ENCODE assay signal across 2 cellular contexts in the genomic region with DNA sequence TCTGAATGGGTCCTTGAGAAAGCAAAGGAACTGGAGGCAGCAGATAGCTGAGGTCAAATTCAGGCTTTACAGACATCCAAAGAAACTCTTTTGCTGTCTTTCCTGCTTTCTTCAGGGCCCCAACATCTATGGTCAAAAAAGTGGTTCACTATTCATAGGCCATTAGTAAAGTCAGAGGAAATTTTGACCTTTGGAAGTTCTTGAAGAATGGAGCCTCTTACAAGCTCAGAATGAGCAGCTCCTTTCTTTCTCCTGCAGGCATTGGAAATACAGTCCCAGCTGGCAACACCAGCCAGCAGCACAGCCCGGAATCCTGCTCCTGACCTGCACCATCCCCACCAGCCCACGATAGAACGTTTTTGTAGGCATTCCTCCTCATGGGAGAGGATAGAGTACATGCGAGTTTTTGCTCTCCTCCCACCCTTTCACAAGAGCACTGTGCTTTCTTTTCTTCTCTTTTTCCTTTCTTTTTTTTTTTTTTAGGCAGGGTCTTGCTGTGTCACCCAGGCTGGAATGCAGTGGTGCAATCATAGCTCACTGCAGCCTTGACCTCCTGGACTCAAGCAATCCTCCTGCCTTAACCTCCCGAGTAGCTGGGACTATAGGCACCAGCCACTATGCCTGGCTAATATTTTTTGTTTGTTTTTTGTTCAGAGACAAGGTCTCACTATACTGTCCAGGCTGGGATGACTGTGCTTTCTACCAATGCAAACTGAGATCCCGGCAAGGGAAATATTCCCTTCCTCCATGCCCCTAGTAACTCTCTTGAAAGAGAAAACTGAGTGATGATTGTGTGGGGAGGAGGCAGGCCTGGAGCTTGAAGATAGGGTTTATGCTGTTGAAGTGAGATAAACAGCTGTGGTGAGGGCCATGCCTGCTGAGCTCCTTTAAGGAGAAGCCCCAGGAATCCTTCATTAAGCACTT.
TF ChIP-seq lines count a peak whose summit lies in the region.

No MANE protein-coding gene starts in this region.

TF ChIP-seq in K562, 482 proteins besides CTCF, POLR2A, EP300 and RAD21 (continued from another document and continues in another):
- peak; percentile 19 to 79; a peak in 3 of 4 replicates for TF ChIP-seq MLLT1 (IDR thresholded peaks at IDR 0.05)
- TF ChIP-seq TAF15 (IDR thresholded peaks at IDR 0.05; ENCODE audit: low read depth, low read length) = no peak
- no peak for TF ChIP-seq ZNF583 (CRISPR knock-in tag; IDR thresholded peaks at IDR 0.05)
- no peak for TF ChIP-seq ZNF212 (CRISPR knock-in tag; IDR thresholded peaks at IDR 0.05)
- TF ChIP-seq, protein P1, sequence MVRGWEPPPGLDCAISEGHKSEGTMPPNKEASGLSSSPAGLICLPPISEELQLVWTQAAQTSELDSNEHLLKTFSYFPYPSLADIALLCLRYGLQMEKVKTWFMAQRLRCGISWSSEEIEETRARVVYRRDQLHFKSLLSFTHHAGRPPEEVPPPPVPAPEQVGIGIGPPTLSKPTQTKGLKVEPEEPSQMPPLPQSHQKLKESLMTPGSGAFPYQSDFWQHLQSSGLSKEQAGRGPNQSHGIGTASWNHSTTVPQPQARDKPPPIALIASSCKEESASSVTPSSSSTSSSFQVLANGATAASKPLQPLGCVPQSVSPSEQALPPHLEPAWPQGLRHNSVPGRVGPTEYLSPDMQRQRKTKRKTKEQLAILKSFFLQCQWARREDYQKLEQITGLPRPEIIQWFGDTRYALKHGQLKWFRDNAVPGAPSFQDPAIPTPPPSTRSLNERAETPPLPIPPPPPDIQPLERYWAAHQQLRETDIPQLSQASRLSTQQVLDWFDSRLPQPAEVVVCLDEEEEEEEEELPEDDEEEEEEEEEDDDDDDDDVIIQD (CRISPR knock-in tag; IDR thresholded peaks at IDR 0.05) = no peak
- TF ChIP-seq, protein P2, sequence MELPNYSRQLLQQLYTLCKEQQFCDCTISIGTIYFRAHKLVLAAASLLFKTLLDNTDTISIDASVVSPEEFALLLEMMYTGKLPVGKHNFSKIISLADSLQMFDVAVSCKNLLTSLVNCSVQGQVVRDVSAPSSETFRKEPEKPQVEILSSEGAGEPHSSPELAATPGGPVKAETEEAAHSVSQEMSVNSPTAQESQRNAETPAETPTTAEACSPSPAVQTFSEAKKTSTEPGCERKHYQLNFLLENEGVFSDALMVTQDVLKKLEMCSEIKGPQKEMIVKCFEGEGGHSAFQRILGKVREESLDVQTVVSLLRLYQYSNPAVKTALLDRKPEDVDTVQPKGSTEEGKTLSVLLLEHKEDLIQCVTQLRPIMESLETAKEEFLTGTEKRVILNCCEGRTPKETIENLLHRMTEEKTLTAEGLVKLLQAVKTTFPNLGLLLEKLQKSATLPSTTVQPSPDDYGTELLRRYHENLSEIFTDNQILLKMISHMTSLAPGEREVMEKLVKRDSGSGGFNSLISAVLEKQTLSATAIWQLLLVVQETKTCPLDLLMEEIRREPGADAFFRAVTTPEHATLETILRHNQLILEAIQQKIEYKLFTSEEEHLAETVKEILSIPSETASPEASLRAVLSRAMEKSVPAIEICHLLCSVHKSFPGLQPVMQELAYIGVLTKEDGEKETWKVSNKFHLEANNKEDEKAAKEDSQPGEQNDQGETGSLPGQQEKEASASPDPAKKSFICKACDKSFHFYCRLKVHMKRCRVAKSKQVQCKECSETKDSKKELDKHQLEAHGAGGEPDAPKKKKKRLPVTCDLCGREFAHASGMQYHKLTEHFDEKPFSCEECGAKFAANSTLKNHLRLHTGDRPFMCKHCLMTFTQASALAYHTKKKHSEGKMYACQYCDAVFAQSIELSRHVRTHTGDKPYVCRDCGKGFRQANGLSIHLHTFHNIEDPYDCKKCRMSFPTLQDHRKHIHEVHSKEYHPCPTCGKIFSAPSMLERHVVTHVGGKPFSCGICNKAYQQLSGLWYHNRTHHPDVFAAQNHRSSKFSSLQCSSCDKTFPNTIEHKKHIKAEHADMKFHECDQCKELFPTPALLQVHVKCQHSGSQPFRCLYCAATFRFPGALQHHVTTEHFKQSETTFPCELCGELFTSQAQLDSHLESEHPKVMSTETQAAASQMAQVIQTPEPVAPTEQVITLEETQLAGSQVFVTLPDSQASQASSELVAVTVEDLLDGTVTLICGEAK (IDR thresholded peaks at IDR 0.05) = peak; percentile 49
- TF ChIP-seq, protein P2 (CRISPR knock-in tag; IDR thresholded peaks at IDR 0.05) = no peak

TF ChIP-seq in HepG2, 621 proteins besides CTCF, POLR2A, EP300 and RAD21 (continued from another document and continues in another):
- TF ChIP-seq FOXK1 (CRISPR knock-in tag; IDR thresholded peaks at IDR 0.05; ENCODE audit: borderline replicate concordance, low read depth) = no peak
- TF ChIP-seq MIXL1 (CRISPR knock-in tag; IDR thresholded peaks at IDR 0.05) = no peak
- TF ChIP-seq CHCHD3 (CRISPR knock-in tag; IDR thresholded peaks at IDR 0.05) = no peak
- peak; percentile 12; the same call in 1 of the 2 replicates for TF ChIP-seq ZNF205 (CRISPR knock-in tag; IDR thresholded peaks at IDR 0.05)
- no peak for TF ChIP-seq SOX6 (IDR thresholded peaks at IDR 0.05)
- TF ChIP-seq SOX6 (CRISPR knock-in tag; IDR thresholded peaks at IDR 0.05) = peak; percentile 76
- no peak for TF ChIP-seq JUND (CRISPR knock-in tag; IDR thresholded peaks at IDR 0.05)
- no peak for TF ChIP-seq RFX5 (IDR thresholded peaks at IDR 0.05; ENCODE audit: low read depth, low read length)
- TF ChIP-seq, protein P3, sequence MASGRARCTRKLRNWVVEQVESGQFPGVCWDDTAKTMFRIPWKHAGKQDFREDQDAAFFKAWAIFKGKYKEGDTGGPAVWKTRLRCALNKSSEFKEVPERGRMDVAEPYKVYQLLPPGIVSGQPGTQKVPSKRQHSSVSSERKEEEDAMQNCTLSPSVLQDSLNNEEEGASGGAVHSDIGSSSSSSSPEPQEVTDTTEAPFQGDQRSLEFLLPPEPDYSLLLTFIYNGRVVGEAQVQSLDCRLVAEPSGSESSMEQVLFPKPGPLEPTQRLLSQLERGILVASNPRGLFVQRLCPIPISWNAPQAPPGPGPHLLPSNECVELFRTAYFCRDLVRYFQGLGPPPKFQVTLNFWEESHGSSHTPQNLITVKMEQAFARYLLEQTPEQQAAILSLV (CRISPR knock-in tag; IDR thresholded peaks at IDR 0.05; ENCODE audit: borderline replicate concordance) = no peak
- TF ChIP-seq, protein P4, sequence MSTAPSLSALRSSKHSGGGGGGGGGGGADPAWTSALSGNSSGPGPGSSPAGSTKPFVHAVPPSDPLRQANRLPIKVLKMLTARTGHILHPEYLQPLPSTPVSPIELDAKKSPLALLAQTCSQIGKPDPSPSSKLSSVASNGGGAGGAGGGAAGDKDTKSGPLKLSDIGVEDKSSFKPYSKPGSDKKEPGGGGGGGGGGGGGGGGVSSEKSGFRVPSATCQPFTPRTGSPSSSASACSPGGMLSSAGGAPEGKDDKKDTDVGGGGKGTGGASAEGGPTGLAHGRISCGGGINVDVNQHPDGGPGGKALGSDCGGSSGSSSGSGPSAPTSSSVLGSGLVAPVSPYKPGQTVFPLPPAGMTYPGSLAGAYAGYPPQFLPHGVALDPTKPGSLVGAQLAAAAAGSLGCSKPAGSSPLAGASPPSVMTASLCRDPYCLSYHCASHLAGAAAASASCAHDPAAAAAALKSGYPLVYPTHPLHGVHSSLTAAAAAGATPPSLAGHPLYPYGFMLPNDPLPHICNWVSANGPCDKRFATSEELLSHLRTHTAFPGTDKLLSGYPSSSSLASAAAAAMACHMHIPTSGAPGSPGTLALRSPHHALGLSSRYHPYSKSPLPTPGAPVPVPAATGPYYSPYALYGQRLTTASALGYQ (CRISPR knock-in tag; IDR thresholded peaks at IDR 0.05) = no peak
- no peak for TF ChIP-seq RFXANK (CRISPR knock-in tag; IDR thresholded peaks at IDR 0.05)
- TF ChIP-seq AHR (CRISPR knock-in tag; IDR thresholded peaks at IDR 0.05) = no peak
- TF ChIP-seq TIGD3 (CRISPR knock-in tag; IDR thresholded peaks at IDR 0.05; ENCODE audit: borderline replicate concordance) = no peak
- TF ChIP-seq, protein P5, sequence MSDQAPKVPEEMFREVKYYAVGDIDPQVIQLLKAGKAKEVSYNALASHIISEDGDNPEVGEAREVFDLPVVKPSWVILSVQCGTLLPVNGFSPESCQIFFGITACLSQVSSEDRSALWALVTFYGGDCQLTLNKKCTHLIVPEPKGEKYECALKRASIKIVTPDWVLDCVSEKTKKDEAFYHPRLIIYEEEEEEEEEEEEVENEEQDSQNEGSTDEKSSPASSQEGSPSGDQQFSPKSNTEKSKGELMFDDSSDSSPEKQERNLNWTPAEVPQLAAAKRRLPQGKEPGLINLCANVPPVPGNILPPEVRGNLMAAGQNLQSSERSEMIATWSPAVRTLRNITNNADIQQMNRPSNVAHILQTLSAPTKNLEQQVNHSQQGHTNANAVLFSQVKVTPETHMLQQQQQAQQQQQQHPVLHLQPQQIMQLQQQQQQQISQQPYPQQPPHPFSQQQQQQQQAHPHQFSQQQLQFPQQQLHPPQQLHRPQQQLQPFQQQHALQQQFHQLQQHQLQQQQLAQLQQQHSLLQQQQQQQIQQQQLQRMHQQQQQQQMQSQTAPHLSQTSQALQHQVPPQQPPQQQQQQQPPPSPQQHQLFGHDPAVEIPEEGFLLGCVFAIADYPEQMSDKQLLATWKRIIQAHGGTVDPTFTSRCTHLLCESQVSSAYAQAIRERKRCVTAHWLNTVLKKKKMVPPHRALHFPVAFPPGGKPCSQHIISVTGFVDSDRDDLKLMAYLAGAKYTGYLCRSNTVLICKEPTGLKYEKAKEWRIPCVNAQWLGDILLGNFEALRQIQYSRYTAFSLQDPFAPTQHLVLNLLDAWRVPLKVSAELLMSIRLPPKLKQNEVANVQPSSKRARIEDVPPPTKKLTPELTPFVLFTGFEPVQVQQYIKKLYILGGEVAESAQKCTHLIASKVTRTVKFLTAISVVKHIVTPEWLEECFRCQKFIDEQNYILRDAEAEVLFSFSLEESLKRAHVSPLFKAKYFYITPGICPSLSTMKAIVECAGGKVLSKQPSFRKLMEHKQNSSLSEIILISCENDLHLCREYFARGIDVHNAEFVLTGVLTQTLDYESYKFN (CRISPR knock-in tag; conservative IDR thresholded peaks at IDR 0.05) = peak; percentile 66
- peak; percentile 80 for TF ChIP-seq SALL1 (CRISPR knock-in tag; IDR thresholded peaks at IDR 0.05)
- TF ChIP-seq ZNF790 (CRISPR knock-in tag; IDR thresholded peaks at IDR 0.05; ENCODE audit: borderline replicate concordance) = no peak
- no peak for TF ChIP-seq SIX4 (CRISPR knock-in tag; IDR thresholded peaks at IDR 0.05)
- no peak for TF ChIP-seq XBP1 (CRISPR knock-in tag; IDR thresholded peaks at IDR 0.05)
- TF ChIP-seq, protein P6, sequence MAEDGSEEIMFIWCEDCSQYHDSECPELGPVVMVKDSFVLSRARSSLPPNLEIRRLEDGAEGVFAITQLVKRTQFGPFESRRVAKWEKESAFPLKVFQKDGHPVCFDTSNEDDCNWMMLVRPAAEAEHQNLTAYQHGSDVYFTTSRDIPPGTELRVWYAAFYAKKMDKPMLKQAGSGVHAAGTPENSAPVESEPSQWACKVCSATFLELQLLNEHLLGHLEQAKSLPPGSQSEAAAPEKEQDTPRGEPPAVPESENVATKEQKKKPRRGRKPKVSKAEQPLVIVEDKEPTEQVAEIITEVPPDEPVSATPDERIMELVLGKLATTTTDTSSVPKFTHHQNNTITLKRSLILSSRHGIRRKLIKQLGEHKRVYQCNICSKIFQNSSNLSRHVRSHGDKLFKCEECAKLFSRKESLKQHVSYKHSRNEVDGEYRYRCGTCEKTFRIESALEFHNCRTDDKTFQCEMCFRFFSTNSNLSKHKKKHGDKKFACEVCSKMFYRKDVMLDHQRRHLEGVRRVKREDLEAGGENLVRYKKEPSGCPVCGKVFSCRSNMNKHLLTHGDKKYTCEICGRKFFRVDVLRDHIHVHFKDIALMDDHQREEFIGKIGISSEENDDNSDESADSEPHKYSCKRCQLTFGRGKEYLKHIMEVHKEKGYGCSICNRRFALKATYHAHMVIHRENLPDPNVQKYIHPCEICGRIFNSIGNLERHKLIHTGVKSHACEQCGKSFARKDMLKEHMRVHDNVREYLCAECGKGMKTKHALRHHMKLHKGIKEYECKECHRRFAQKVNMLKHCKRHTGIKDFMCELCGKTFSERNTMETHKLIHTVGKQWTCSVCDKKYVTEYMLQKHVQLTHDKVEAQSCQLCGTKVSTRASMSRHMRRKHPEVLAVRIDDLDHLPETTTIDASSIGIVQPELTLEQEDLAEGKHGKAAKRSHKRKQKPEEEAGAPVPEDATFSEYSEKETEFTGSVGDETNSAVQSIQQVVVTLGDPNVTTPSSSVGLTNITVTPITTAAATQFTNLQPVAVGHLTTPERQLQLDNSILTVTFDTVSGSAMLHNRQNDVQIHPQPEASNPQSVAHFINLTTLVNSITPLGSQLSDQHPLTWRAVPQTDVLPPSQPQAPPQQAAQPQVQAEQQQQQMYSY (CRISPR knock-in tag; IDR thresholded peaks at IDR 0.05) = no peak
- TF ChIP-seq ISX (CRISPR knock-in tag; conservative IDR thresholded peaks at IDR 0.05) = no peak
- 0 out of 2 replicates have a peak, but pooled peaks have one; percentile 19 for TF ChIP-seq ZNF615 (CRISPR knock-in tag; IDR thresholded peaks at IDR 0.05; ENCODE audit: borderline replicate concordance)
- TF ChIP-seq NR2C2 (CRISPR knock-in tag; IDR thresholded peaks at IDR 0.05; ENCODE audit: borderline replicate concordance) = peak; percentile 27; the same call in 1 of the 2 replicates
- peak; percentile 35; the same call in 1 of the 2 replicates for TF ChIP-seq ZNF24 (IDR thresholded peaks at IDR 0.05)
- TF ChIP-seq NFE2L2 (IDR thresholded peaks at IDR 0.05; ENCODE audit: low read length) = peak; percentile 48; the same call in 1 of the 2 replicates
